Comparison of ENCODE assay signal across 8 cellular contexts in genomic region chr7:28922618-28923331, GRCh38. TPM values are rescaled to one million over a fixed set of nuclear protein-coding genes. Genes with fewer than 3 reads are reported as not detected.
A peak's percentile ranks its signal among the peaks of the same experiment; 100 is the strongest.
DNase-seq lines count a peak whose midpoint lies in the region; ATAC-seq and TF ChIP-seq lines count a peak whose summit lies in the region.

No MANE protein-coding gene starts in this region.

- no peak for ATAC-seq in GM21381 (IDR thresholded peaks at IDR 0.05; ENCODE audit: unreplicated experiment)

- no peak overlapping the region for H3K9ac ChIP-seq in adipocyte (ENCODE audit: low read length)
- peak overlapping the region; percentile 27 for H3K9ac ChIP-seq in rectal smooth muscle tissue (ENCODE audit: low read length)

- peak; percentile 29 for DNase-seq in NK-92 treated with Interleukin-12 subunit alpha and Interleukin-12 subunit beta, amount 100 ng/mL, for 24 hours (lab: John Stamatoyannopoulos, UW)
- DNase-seq in NK-92 (lab: John Stamatoyannopoulos, UW; ENCODE audit: unreplicated experiment) (no peak), NCI-H1048 (lab: John Stamatoyannopoulos, UW) (peak; percentile 65), SKM-1 treated with dmso at 0.1 percent for 144 hours (lab: John Stamatoyannopoulos, UW; ENCODE audit: unreplicated experiment) (peak; percentile 48), adipocyte (ENCODE audit: low read depth) (peak; percentile 95), left ventricle myocardium inferior (peak; percentile 60)

- H3K4me3 ChIP-seq in adipocyte (ENCODE audit: low read length): no peak overlapping the region
- no peak overlapping the region for H3K4me3 ChIP-seq in left ventricle myocardium inferior
- no peak overlapping the region for H3K4me3 ChIP-seq in rectal smooth muscle tissue (ENCODE audit: low read length)

- H3K27ac ChIP-seq in left ventricle myocardium inferior (replicated peaks): no peak overlapping the region
- H3K27ac ChIP-seq in rectal smooth muscle tissue (ENCODE audit: low read depth, low read length): no peak overlapping the region

- H3K4me1 ChIP-seq in adipocyte (ENCODE audit: control insufficient read depth, insufficient read depth, low read length) (peaks cover 17% of the 10 kb centered on the region), left ventricle myocardium inferior (peaks cover 27% of the 10 kb centered on the region), rectal smooth muscle tissue (ENCODE audit: control insufficient read depth, insufficient read depth, low read length) (peaks cover 6% of the 10 kb centered on the region)

- peak; percentile 92 for TF ChIP-seq CTCF in left ventricle myocardium inferior (IDR thresholded peaks at IDR 0.05; ENCODE audit: borderline replicate concordance)

- H3K27me3 ChIP-seq in adipocyte (replicated peaks; ENCODE audit: control insufficient read depth, insufficient read depth, low read length) (no peaks in the 10 kb centered on the region), left ventricle myocardium inferior (ENCODE audit: low read depth) (no peaks in the 10 kb centered on the region), rectal smooth muscle tissue (ENCODE audit: control insufficient read depth, insufficient read depth, low read length) (no peaks in the 10 kb centered on the region)

- intact Hi-C loops in left ventricle myocardium inferior (cut with micrococcal nuclease): loop anchor here (1.0 to 5.0 kb wide), 2 partner anchors 184 to 485 kb away; no protein-coding TSS in a partner anchor

- H3K9me3 ChIP-seq in adipocyte (ENCODE audit: control insufficient read depth, low read length) (no peaks in the 10 kb centered on the region), left ventricle myocardium inferior (replicated peaks) (no peaks in the 10 kb centered on the region)

- H3K36me3 ChIP-seq in adipocyte (ENCODE audit: control insufficient read depth, insufficient read depth, low read length, severe bottlenecking): no peaks in the 10 kb centered on the region
- no peaks in the 10 kb centered on the region for H3K36me3 ChIP-seq in left ventricle myocardium inferior
- H3K36me3 ChIP-seq in rectal smooth muscle tissue (ENCODE audit: control insufficient read depth, insufficient read depth, low read length): no peaks in the 10 kb centered on the region

RNA-seq across cellular contexts. Expression of gene TRIL, which starts 35.4 kb away (rescaled TPM):
- 1.9 TPM for total RNA-seq in left ventricle myocardium inferior
